Comparison of ENCODE assay signal across 12 cellular contexts in genomic region chr1:54768093-54768492, GRCh38. TPM values are rescaled to one million over a fixed set of nuclear protein-coding genes. Genes with fewer than 3 reads are reported as not detected.
DNase-seq lines count a peak whose midpoint lies in the region; FAIRE-seq and TF ChIP-seq lines count a peak whose summit lies in the region.
"Had no signal": no experiment of that assay in that cellular context is flagged by ENCODE, and none has a peak within 500 bp of the region (broad histone marks: within the 10 kb centered on the region; RNA-seq: fewer than 3 reads in every experiment).

No MANE protein-coding gene starts in this region.

- no peak overlapping the region for H3K27ac Mint-ChIP-seq in astrocyte (ENCODE audit: unreplicated experiment)

- 89% methylated on average over 5 of the region's 5 CpGs for WGBS in mesenchymal stem cell

- peaks cover 4% of the 10 kb centered on the region for H3K27me3 Mint-ChIP-seq in astrocyte (ENCODE audit: low read depth, unreplicated experiment)

- no peaks in the 10 kb centered on the region for H3K9me3 ChIP-seq in astrocyte (ENCODE audit: insufficient read depth, low read depth, low read length)
- H3K9me3 ChIP-seq in mesenchymal stem cell (ENCODE audit: control insufficient read depth, low read length) = no peaks in the 10 kb centered on the region

- DNase-seq in NCI-H748 (lab: John Stamatoyannopoulos, UW; ENCODE audit: unreplicated experiment) = peak; percentile 7
- DNase-seq in NCI-H748 treated with DMSO at 0.1 percent for 48 hours (lab: John Stamatoyannopoulos, UW) = no peak
- peak; percentile 16 for DNase-seq in LHCN-M2 (ENCODE audit: low read depth)
- DNase-seq in astrocyte (ENCODE audit: low read depth) = no peak
- DNase-seq in mesenchymal stem cell = peak; percentile 10
- no peak for DNase-seq in GM10266 (ENCODE audit: extremely low spot score)
- DNase-seq in stimulated activated CD4-positive, alpha-beta T cell treated with anti-CD3 and anti-CD28 coated beads, Interleukin-2, amount 100 ng/mL, for 24 hours = no peak
- no peak for DNase-seq in HK-2 (ENCODE audit: unreplicated experiment)
- DNase-seq: activated CD8-positive, alpha-beta memory T cell treated with anti-CD3 and anti-CD28 coated beads, Interleukin-2, amount 50 U/mL, for 4 hours; occipital lobe had no signal

- H3K9me3 Mint-ChIP-seq in astrocyte (ENCODE audit: unreplicated experiment) = no peaks in the 10 kb centered on the region

- no peak overlapping the region for H3K4me3 Mint-ChIP-seq in astrocyte (ENCODE audit: unreplicated experiment)

- H4K20me1 ChIP-seq in astrocyte (ENCODE audit: insufficient read depth, low read length) = no peaks in the 10 kb centered on the region

- H3K9ac ChIP-seq in astrocyte (ENCODE audit: low read length) = no peak overlapping the region
- H3K9ac ChIP-seq in mesenchymal stem cell (ENCODE audit: low read length) = no peak overlapping the region

- no peak overlapping the region for H2BK120ac ChIP-seq in mesenchymal stem cell (ENCODE audit: low read depth, low read length)

- H2BK15ac ChIP-seq in mesenchymal stem cell (ENCODE audit: low read depth, poor library complexity, severe bottlenecking) = no peak overlapping the region

- H3K18ac ChIP-seq in mesenchymal stem cell (ENCODE audit: low read depth in 1 of 2, low read length in 2 of 2) = no peak overlapping the region

- H3K36me3 ChIP-seq in astrocyte (ENCODE audit: insufficient read depth, low read length) (no peaks in the 10 kb centered on the region), mesenchymal stem cell (ENCODE audit: control insufficient read depth in 1 of 2, insufficient read depth in 2 of 2, low read depth in 1 of 2, low read length in 2 of 2) (no peaks in the 10 kb centered on the region)

- no peak overlapping the region for H3K27ac ChIP-seq in astrocyte (ENCODE audit: low read depth, low read length)
- H3K27ac ChIP-seq in mesenchymal stem cell (ENCODE audit: low read length, poor library complexity, severe bottlenecking) = no peak overlapping the region

- H3K14ac ChIP-seq in mesenchymal stem cell (ENCODE audit: low read length in 2 of 2) = no peak overlapping the region

- H3K4ac ChIP-seq in mesenchymal stem cell (ENCODE audit: low read depth in 1 of 2, low read length in 2 of 2) = no peak overlapping the region

- FAIRE-seq in astrocyte (lab: Jason Lieb, UNC) = no peak
- FAIRE-seq: HTR-8/SVneo had no signal

- H3K36me3 Mint-ChIP-seq in astrocyte (ENCODE audit: low read depth, unreplicated experiment) = no peaks in the 10 kb centered on the region

- H4K91ac ChIP-seq in mesenchymal stem cell (ENCODE audit: low read length) = no peak overlapping the region

- H2BK12ac ChIP-seq in mesenchymal stem cell (ENCODE audit: low read length in 2 of 2) = no peak overlapping the region

- H2AFZ ChIP-seq in astrocyte (ENCODE audit: low read depth, low read length) (no peak overlapping the region), mesenchymal stem cell (ENCODE audit: low read depth, low read length) (no peak overlapping the region)

- H4K8ac ChIP-seq in mesenchymal stem cell (ENCODE audit: low read length) = no peak overlapping the region

- H3K79me2 ChIP-seq in astrocyte (ENCODE audit: insufficient read depth, low read length) = peaks cover 11% of the 10 kb centered on the region

- H3K4me2 ChIP-seq in astrocyte (ENCODE audit: low read length) (no peak overlapping the region), mesenchymal stem cell (ENCODE audit: low read length, poor library complexity, severe bottlenecking) (no peak overlapping the region)

- peaks cover under 1% of the 10 kb centered on the region for H3K4me1 Mint-ChIP-seq in astrocyte (ENCODE audit: low read depth, unreplicated experiment)

- no peak overlapping the region for H2AK5ac ChIP-seq in mesenchymal stem cell (ENCODE audit: low read length, severe bottlenecking)

- H3K4me3 ChIP-seq in astrocyte (ENCODE audit: insufficient read depth, low read depth, low read length) (no peak overlapping the region), mesenchymal stem cell (ENCODE audit: insufficient read depth in 1 of 2, low read depth in 1 of 2, low read length in 2 of 2) (no peak overlapping the region)

- H3K4me1 ChIP-seq in astrocyte (ENCODE audit: insufficient read depth, low read length) (no peaks in the 10 kb centered on the region), mesenchymal stem cell (ENCODE audit: control insufficient read depth, insufficient read depth, low read depth, low read length) (peaks cover 17% of the 10 kb centered on the region)

- no peak overlapping the region for H3K23ac ChIP-seq in mesenchymal stem cell (ENCODE audit: low read length in 2 of 2)

- TF ChIP-seq CTCF in astrocyte (IDR thresholded peaks at IDR 0.05; ENCODE audit: insufficient read depth, low read depth, low read length) (peak; percentile 11), GM10266 (IDR thresholded peaks at IDR 0.05; ENCODE audit: control insufficient read depth, insufficient read depth, low read depth, missing control alignments) (no peak)

- H2BK5ac ChIP-seq in mesenchymal stem cell (ENCODE audit: low read depth, low read length, poor library complexity, severe bottlenecking) = no peak overlapping the region

- H3K27me3 ChIP-seq in astrocyte (ENCODE audit: insufficient read depth, low read length) = peaks cover 9% of the 10 kb centered on the region
- no peaks in the 10 kb centered on the region for H3K27me3 ChIP-seq in mesenchymal stem cell (ENCODE audit: control insufficient read depth in 1 of 2, insufficient read depth in 1 of 2, low read length in 2 of 2)

- H3K79me1 ChIP-seq in mesenchymal stem cell (replicated peaks; ENCODE audit: low read length, poor library complexity, severe bottlenecking) = no peaks in the 10 kb centered on the region

RNA-seq across cellular contexts. Expression of gene PARS2, which starts 3.8 kb away (rescaled TPM):
- 4.6 and 5.2 TPM in 2 replicates for total RNA-seq in LHCN-M2 (2014; rRNA removed)
- polyA plus RNA-seq in LHCN-M2 (2012) = 3.7 TPM
- total RNA-seq in astrocyte = 4.8 and 5.4 TPM in 2 replicates
- 3.6 TPM for polyA plus RNA-seq in mesenchymal stem cell (2013, experiment 1 of 2)
- polyA plus RNA-seq in mesenchymal stem cell (2013, experiment 2 of 2) = 3.5 TPM

RNA-seq across cellular contexts. Expression of gene TTC22, which starts 33.0 kb away (rescaled TPM):
- total RNA-seq in LHCN-M2 (2014; rRNA removed) (not detected in 2 replicates), astrocyte (not detected in 2 replicates)
- not detected for polyA plus RNA-seq in LHCN-M2 (2012)
- polyA plus RNA-seq in mesenchymal stem cell (2013, experiment 1 of 2) = not detected
- polyA plus RNA-seq in mesenchymal stem cell (2013, experiment 2 of 2) = not detected
- total RNA-seq: NCI-H460 had no signal

RNA-seq across cellular contexts. Expression of gene TTC4, which starts 52.4 kb away (rescaled TPM):
- 32.2 and 35.1 TPM in 2 replicates for total RNA-seq in LHCN-M2 (2014; rRNA removed)
- polyA plus RNA-seq in LHCN-M2 (2012) = 21.0 TPM
- 18.4 and 18.8 TPM in 2 replicates for total RNA-seq in astrocyte
- 12.7 TPM for polyA plus RNA-seq in mesenchymal stem cell (2013, experiment 1 of 2)
- 13.7 TPM for polyA plus RNA-seq in mesenchymal stem cell (2013, experiment 2 of 2)

Comparison
In these comparisons a context has a peak if more than half of its experiments do, and no peak if none do; other contexts are left out.
1. DNase-seq: peak in NCI-H748 (single experiment), LHCN-M2 (single experiment) and mesenchymal stem cell (single experiment); none in NCI-H748 treated with DMSO at 0.1 percent for 48 hours (single experiment), astrocyte (single experiment), GM10266 (single experiment), stimulated activated CD4-positive, alpha-beta T cell treated with anti-CD3 and anti-CD28 coated beads, Interleukin-2, amount 100 ng/mL, for 24 hours (0 of 2) and HK-2 (single experiment).